Comparison of ENCODE assay signal across 28 cellular contexts in the genomic region with DNA sequence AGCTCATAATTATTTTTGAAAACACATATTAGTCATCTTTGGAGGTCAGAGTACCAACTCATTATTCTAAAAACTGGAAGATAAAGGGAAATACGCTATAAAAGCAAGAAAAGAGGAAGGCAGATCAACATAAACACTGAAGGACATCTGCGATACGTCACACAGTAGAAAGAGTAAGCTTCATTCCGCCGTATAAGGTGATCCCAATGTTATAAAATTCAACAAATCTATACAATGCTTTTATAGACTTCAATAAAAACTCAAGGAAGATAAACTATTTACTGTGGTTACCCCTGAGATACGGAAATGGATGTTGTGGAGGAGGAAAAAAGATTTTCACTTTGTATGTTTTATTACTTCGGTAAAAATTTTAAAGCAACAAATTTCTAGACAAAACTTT.
"Had no signal": no experiment of that assay in that cellular context is flagged by ENCODE, and none has a peak within 500 bp of the region (broad histone marks: within the 10 kb centered on the region; RNA-seq: fewer than 3 reads in every experiment).

No MANE protein-coding gene starts in this region.

- H3K27ac ChIP-seq: heart right ventricle, left ventricle myocardium inferior, pancreas, prostate gland, thyroid gland had no signal

- H3K27me3 Mint-ChIP-seq: activated CD4-positive, alpha-beta memory T cell treated with anti-CD3 and anti-CD28 coated beads, Interleukin-2, amount 10 ng/mL, durations not matched to agents 7 days and 5 days; activated CD4-positive, alpha-beta T cell treated with anti-CD3 and anti-CD28 coated beads, Interleukin-2, amount 10 ng/mL, durations not matched to agents 7 days and 5 days; activated naive CD4-positive, alpha-beta T cell treated with anti-CD3 and anti-CD28 coated beads, Interleukin-2, amount 10 ng/mL, durations not matched to agents 7 days and 5 days; activated naive CD8-positive, alpha-beta T cell treated with anti-CD3 and anti-CD28 coated beads, Interleukin-2, amount 10 ng/mL, durations not matched to agents 7 days and 5 days; activated T-cell treated with anti-CD3 and anti-CD28 coated beads, Interleukin-2, amount 50 U/mL, for 24 hours; naive B cell; stimulated activated memory B cell treated with anti-CD40 and anti-IgM and Interleukin-4, amounts not matched to agents 10 μg/mL and 1 μg/mL and 100 μg/mL, for 72 hours; stimulated activated naive CD8-positive, alpha-beta T cell treated with anti-CD3 and anti-CD28 coated beads, Interleukin-15, amount 100 ng/mL, for 72 hours; T-helper 17 cell had no signal

- ATAC-seq: pancreas; stimulated activated memory B cell treated with anti-CD40 and anti-IgM and Interleukin-4, amounts not matched to agents 10 μg/mL and 1 μg/mL and 100 μg/mL, for 72 hours; stimulated activated naive CD8-positive, alpha-beta T cell treated with anti-CD3 and anti-CD28 coated beads, Interleukin-15, amount 100 ng/mL, for 72 hours; T-helper 17 cell had no signal

- H3K27ac Mint-ChIP-seq: activated CD4-positive, alpha-beta memory T cell treated with anti-CD3 and anti-CD28 coated beads, Interleukin-2, amount 10 ng/mL, durations not matched to agents 7 days and 5 days; activated CD4-positive, alpha-beta T cell treated with anti-CD3 and anti-CD28 coated beads, Interleukin-2, amount 10 ng/mL, durations not matched to agents 7 days and 5 days; activated naive CD4-positive, alpha-beta T cell treated with anti-CD3 and anti-CD28 coated beads, Interleukin-2, amount 10 ng/mL, durations not matched to agents 7 days and 5 days; activated naive CD8-positive, alpha-beta T cell treated with anti-CD3 and anti-CD28 coated beads, Interleukin-2, amount 10 ng/mL, durations not matched to agents 7 days and 5 days; activated T-cell treated with anti-CD3 and anti-CD28 coated beads, Interleukin-2, amount 50 U/mL, for 24 hours; naive B cell; stimulated activated memory B cell treated with anti-CD40 and anti-IgM and Interleukin-4, amounts not matched to agents 10 μg/mL and 1 μg/mL and 100 μg/mL, for 72 hours; stimulated activated naive CD8-positive, alpha-beta T cell treated with anti-CD3 and anti-CD28 coated beads, Interleukin-15, amount 100 ng/mL, for 72 hours; T-helper 17 cell; WTC11 had no signal

- H3K4me3 Mint-ChIP-seq: activated CD4-positive, alpha-beta memory T cell treated with anti-CD3 and anti-CD28 coated beads, Interleukin-2, amount 10 ng/mL, durations not matched to agents 7 days and 5 days; activated CD4-positive, alpha-beta T cell treated with anti-CD3 and anti-CD28 coated beads, Interleukin-2, amount 10 ng/mL, durations not matched to agents 7 days and 5 days; activated naive CD4-positive, alpha-beta T cell treated with anti-CD3 and anti-CD28 coated beads, Interleukin-2, amount 10 ng/mL, durations not matched to agents 7 days and 5 days; activated naive CD8-positive, alpha-beta T cell treated with anti-CD3 and anti-CD28 coated beads, Interleukin-2, amount 10 ng/mL, durations not matched to agents 7 days and 5 days; activated T-cell treated with anti-CD3 and anti-CD28 coated beads, Interleukin-2, amount 50 U/mL, for 24 hours; naive B cell; stimulated activated memory B cell treated with anti-CD40 and anti-IgM and Interleukin-4, amounts not matched to agents 10 μg/mL and 1 μg/mL and 100 μg/mL, for 72 hours; stimulated activated naive CD8-positive, alpha-beta T cell treated with anti-CD3 and anti-CD28 coated beads, Interleukin-15, amount 100 ng/mL, for 72 hours; T-helper 17 cell; WTC11 had no signal

- DNase-seq: activated CD4-positive, alpha-beta memory T cell treated with anti-CD3 and anti-CD28 coated beads, Interleukin-2, amount 10 ng/mL, durations not matched to agents 7 days and 5 days; activated CD4-positive, alpha-beta T cell treated with anti-CD3 and anti-CD28 coated beads for 1 hour; activated CD4-positive, alpha-beta T cell treated with anti-CD3 and anti-CD28 coated beads, Interleukin-2, amount 10 ng/mL, durations not matched to agents 7 days and 5 days; activated CD8-positive, alpha-beta memory T cell treated with anti-CD3 and anti-CD28 coated beads, Interleukin-2, amount 50 U/mL, for 48 hours; activated gamma-delta T cell; activated naive CD4-positive, alpha-beta T cell treated with anti-CD3 and anti-CD28 coated beads, Interleukin-2, amount 10 ng/mL, durations not matched to agents 7 days and 5 days; activated naive CD8-positive, alpha-beta T cell treated with anti-CD3 and anti-CD28 coated beads, Interleukin-2, amount 10 ng/mL, durations not matched to agents 7 days and 5 days; activated T-cell treated with anti-CD3 and anti-CD28 coated beads, Interleukin-2, amount 50 U/mL, for 24 hours; amniotic stem cell; caudate nucleus; heart right ventricle; left ventricle myocardium inferior; naive B cell; pancreas; stimulated activated CD4-positive, alpha-beta T cell treated with anti-CD3 and anti-CD28 coated beads, Interleukin-1b, Interleukin-23, amount 100 ng/mL, for 48 hours; stimulated activated CD4-positive, alpha-beta T cell treated with anti-CD3 and anti-CD28 coated beads, Interleukin-4, amount 100 ng/mL, for 4 hours; stimulated activated CD8-positive, alpha-beta memory T cell treated with anti-CD3 and anti-CD28 coated beads, Interleukin-4, amount 100 ng/mL, for 48 hours; stimulated activated naive CD8-positive, alpha-beta T cell treated with anti-CD3 and anti-CD28 coated beads, Interleukin-15, amount 100 ng/mL, for 72 hours; substantia nigra; T-helper 17 cell; T1000; thyroid gland had no signal

- H3K4me2 ChIP-seq: smooth muscle cell had no signal

- FAIRE-seq: pancreas had no signal

- H3K9me3 ChIP-seq: prostate gland, thyroid gland had no signal

- H3K4me3 ChIP-seq: esophagus muscularis mucosa, heart right ventricle, left ventricle myocardium inferior, lung, pancreas, prostate gland, smooth muscle cell, thyroid gland had no signal

- H3K36me3 ChIP-seq: esophagus muscularis mucosa, heart right ventricle, left ventricle myocardium inferior, pancreas, prostate gland, thyroid gland had no signal

- H3K4me1 ChIP-seq: prostate gland, thyroid gland had no signal

- H3K27me3 ChIP-seq: esophagus muscularis mucosa, heart right ventricle, pancreas, thyroid gland had no signal
